In genomic region chr19:35716985-35717664, GRCh38 we compare ENCODE assay signal across 1 cellular context.
A peak's percentile ranks its signal among the peaks of the same experiment; 100 is the strongest.
TF ChIP-seq lines count a peak whose summit lies in the region.

No MANE protein-coding gene starts in this region.

TF ChIP-seq in HepG2, 621 proteins besides CTCF, POLR2A, EP300 and RAD21 (continued from another document and continues in another):
- TF ChIP-seq RXRA (CRISPR knock-in tag; IDR thresholded peaks at IDR 0.05): peak; percentile 47; the same call in 1 of the 2 replicates
- no peak for TF ChIP-seq MBNL3 (CRISPR knock-in tag; conservative IDR thresholded peaks at IDR 0.05)
- TF ChIP-seq ZFP82 (CRISPR knock-in tag; IDR thresholded peaks at IDR 0.05; ENCODE audit: borderline replicate concordance): peak; percentile 39; the same call in 1 of the 2 replicates
- TF ChIP-seq PHB2 (IDR thresholded peaks at IDR 0.05; ENCODE audit: partially characterized antibody): no peak
- no peak; the same call in 1 of the 2 replicates for TF ChIP-seq FOXP4 (CRISPR knock-in tag; IDR thresholded peaks at IDR 0.05)
- TF ChIP-seq POLR2AphosphoS2 (IDR thresholded peaks at IDR 0.05; ENCODE audit: low read depth, low read length): no peak
- TF ChIP-seq NCOA2 (CRISPR knock-in tag; IDR thresholded peaks at IDR 0.05): no peak
- no peak for TF ChIP-seq ZC3H13 (CRISPR knock-in tag; IDR thresholded peaks at IDR 0.05)
- TF ChIP-seq SIN3A (IDR thresholded peaks at IDR 0.05; ENCODE audit: borderline replicate concordance, low read depth, low read length): peak; percentile 58; the same call in 1 of the 2 replicates
- no peak for TF ChIP-seq ATAD3A (CRISPR knock-in tag; IDR thresholded peaks at IDR 0.05)
- TF ChIP-seq ZNF207 (IDR thresholded peaks at IDR 0.05; ENCODE audit: borderline replicate concordance): no peak
- TF ChIP-seq ZNF30 (CRISPR knock-in tag; IDR thresholded peaks at IDR 0.05): no peak
- peak; percentile 93 for TF ChIP-seq ZNF574 (CRISPR knock-in tag; IDR thresholded peaks at IDR 0.05)
- TF ChIP-seq PHF21A (CRISPR knock-in tag; IDR thresholded peaks at IDR 0.05): peak; percentile 12
- TF ChIP-seq ZNF687 (CRISPR knock-in tag; IDR thresholded peaks at IDR 0.05): peak; percentile 12; the same call in 1 of the 2 replicates
- TF ChIP-seq REXO4 (CRISPR knock-in tag; IDR thresholded peaks at IDR 0.05; ENCODE audit: borderline replicate concordance): no peak
- TF ChIP-seq TFAP4 (IDR thresholded peaks at IDR 0.05; ENCODE audit: borderline replicate concordance, low read depth): no peak
- TF ChIP-seq ZNF552 (CRISPR knock-in tag; IDR thresholded peaks at IDR 0.05; ENCODE audit: borderline replicate concordance): 0 out of 2 replicates have a peak, but pooled peaks have one; percentile 6
- TF ChIP-seq SALL1 (CRISPR knock-in tag; IDR thresholded peaks at IDR 0.05): peak; percentile 38; the same call in 1 of the 2 replicates
- TF ChIP-seq GATAD2A (CRISPR knock-in tag; IDR thresholded peaks at IDR 0.05): peak; percentile 5
- TF ChIP-seq ZNF781 (CRISPR knock-in tag; IDR thresholded peaks at IDR 0.05; ENCODE audit: borderline replicate concordance, not compliant biosample characterization): no peak
- TF ChIP-seq PCBP2 (optimal IDR thresholded peaks at IDR 0.05; ENCODE audit: low read depth, low read length, poor library complexity, severe bottlenecking): no peak
- TF ChIP-seq KDM4B (CRISPR knock-in tag; IDR thresholded peaks at IDR 0.05): no peak
- TF ChIP-seq ZBTB38 (CRISPR knock-in tag; IDR thresholded peaks at IDR 0.05): no peak
- TF ChIP-seq SAFB2 (CRISPR knock-in tag; IDR thresholded peaks at IDR 0.05; ENCODE audit: borderline replicate concordance, low read depth): peak; percentile 8; the same call in 1 of the 2 replicates
- peak; percentile 72; the same call in 1 of the 2 replicates for TF ChIP-seq MYC (CRISPR knock-in tag; IDR thresholded peaks at IDR 0.05; ENCODE audit: borderline replicate concordance)
- 0 out of 2 replicates have a peak, but pooled peaks have one; percentile 16 for TF ChIP-seq PREB (CRISPR knock-in tag; IDR thresholded peaks at IDR 0.05)
- TF ChIP-seq ZNF749 (CRISPR knock-in tag; IDR thresholded peaks at IDR 0.05; ENCODE audit: borderline replicate concordance): 0 out of 2 replicates have a peak, but pooled peaks have one; percentile 65
- peak; percentile 88 for TF ChIP-seq UBTF (CRISPR knock-in tag; IDR thresholded peaks at IDR 0.05)
- TF ChIP-seq ZNF180 (CRISPR knock-in tag; IDR thresholded peaks at IDR 0.05; ENCODE audit: borderline replicate concordance, low read depth): peak; percentile 24; the same call in 1 of the 2 replicates
- TF ChIP-seq ARID2 (CRISPR knock-in tag; IDR thresholded peaks at IDR 0.05; ENCODE audit: borderline replicate concordance): no peak
- no peak; the same call in 1 of the 2 replicates for TF ChIP-seq THAP7 (CRISPR knock-in tag; IDR thresholded peaks at IDR 0.05)
- peak; percentile 77; the same call in 1 of the 2 replicates for TF ChIP-seq ZNF770 (CRISPR knock-in tag; IDR thresholded peaks at IDR 0.05)
- TF ChIP-seq CENPBD1 (CRISPR knock-in tag; IDR thresholded peaks at IDR 0.05; ENCODE audit: borderline replicate concordance, low read depth): no peak; the same call in 1 of the 2 replicates
- TF ChIP-seq PAXIP1 (CRISPR knock-in tag; conservative IDR thresholded peaks at IDR 0.05): peak; percentile 21; the same call in 1 of the 2 replicates
- no peak for TF ChIP-seq HNRNPUL1 (IDR thresholded peaks at IDR 0.05; ENCODE audit: low read depth, low read length)
- TF ChIP-seq AGO2 (optimal IDR thresholded peaks at IDR 0.05; ENCODE audit: low read depth, low read length): no peak
